Comparison of ENCODE assay signal across 23 cellular contexts in genomic region chr3:184647405-184647936, GRCh38.
"Had no signal": no experiment of that assay in that cellular context is flagged by ENCODE, and none has a peak within 500 bp of the region (broad histone marks: within the 10 kb centered on the region; RNA-seq: fewer than 3 reads in every experiment).

No MANE protein-coding gene starts in this region.

- H3K27me3 ChIP-seq: ascending aorta, gastrocnemius medialis, hepatocyte, tibial nerve had no signal

- H2AFZ ChIP-seq: hepatocyte, parathyroid adenoma had no signal

- H3K4me1 ChIP-seq: ascending aorta, gastrocnemius medialis, parathyroid adenoma, psoas muscle had no signal

- H3K4me2 ChIP-seq: hepatocyte, smooth muscle cell had no signal

- ATAC-seq: effector memory CD8-positive, alpha-beta T cell; gastrocnemius medialis; psoas muscle had no signal

- DNase-seq: activated CD4-positive, alpha-beta memory T cell treated with anti-CD3 and anti-CD28 coated beads, Interleukin-2, amount 10 ng/mL, durations not matched to agents 7 days and 5 days; activated CD4-positive, alpha-beta T cell treated with anti-CD3 and anti-CD28 coated beads, Interleukin-2, amount 10 ng/mL, durations not matched to agents 7 days and 5 days; activated CD4-positive, CD25-positive, alpha-beta regulatory T cell treated with anti-CD3 and anti-CD28 coated beads, Interleukin-2, amount 50 U/mL, for 72 hours; activated CD8-positive, alpha-beta memory T cell treated with anti-CD3 and anti-CD28 coated beads, Interleukin-2, amount 50 U/mL, for 48 hours; activated gamma-delta T cell; activated naive CD4-positive, alpha-beta T cell treated with anti-CD3 and anti-CD28 coated beads, Interleukin-2, amount 10 ng/mL, durations not matched to agents 7 days and 5 days; activated naive CD8-positive, alpha-beta T cell treated with anti-CD3 and anti-CD28 coated beads, Interleukin-2, amount 10 ng/mL, durations not matched to agents 7 days and 5 days; activated T-cell treated with anti-CD3 and anti-CD28 coated beads, Interleukin-2, amount 50 U/mL, for 24 hours; caudate nucleus; cortex of kidney; effector memory CD8-positive, alpha-beta T cell; erythroblast; gastrocnemius medialis; glutamatergic neuron; stimulated activated naive CD4-positive, alpha-beta T cell; T1000; WERI-Rb-1 had no signal

- H3K27ac ChIP-seq: ascending aorta, gastrocnemius medialis, parathyroid adenoma, psoas muscle, tibial nerve, WERI-Rb-1 had no signal

- H3K79me2 ChIP-seq: hepatocyte, parathyroid adenoma had no signal

- H3K36me3 ChIP-seq: ascending aorta, gastrocnemius medialis, tibial nerve, WERI-Rb-1 had no signal

- H3K4me3 ChIP-seq: ascending aorta, gastrocnemius medialis, hepatocyte, psoas muscle, smooth muscle cell, tibial nerve had no signal

- H3K9me3 ChIP-seq: ascending aorta, gastrocnemius medialis, psoas muscle, tibial nerve had no signal
